In the genomic region with DNA sequence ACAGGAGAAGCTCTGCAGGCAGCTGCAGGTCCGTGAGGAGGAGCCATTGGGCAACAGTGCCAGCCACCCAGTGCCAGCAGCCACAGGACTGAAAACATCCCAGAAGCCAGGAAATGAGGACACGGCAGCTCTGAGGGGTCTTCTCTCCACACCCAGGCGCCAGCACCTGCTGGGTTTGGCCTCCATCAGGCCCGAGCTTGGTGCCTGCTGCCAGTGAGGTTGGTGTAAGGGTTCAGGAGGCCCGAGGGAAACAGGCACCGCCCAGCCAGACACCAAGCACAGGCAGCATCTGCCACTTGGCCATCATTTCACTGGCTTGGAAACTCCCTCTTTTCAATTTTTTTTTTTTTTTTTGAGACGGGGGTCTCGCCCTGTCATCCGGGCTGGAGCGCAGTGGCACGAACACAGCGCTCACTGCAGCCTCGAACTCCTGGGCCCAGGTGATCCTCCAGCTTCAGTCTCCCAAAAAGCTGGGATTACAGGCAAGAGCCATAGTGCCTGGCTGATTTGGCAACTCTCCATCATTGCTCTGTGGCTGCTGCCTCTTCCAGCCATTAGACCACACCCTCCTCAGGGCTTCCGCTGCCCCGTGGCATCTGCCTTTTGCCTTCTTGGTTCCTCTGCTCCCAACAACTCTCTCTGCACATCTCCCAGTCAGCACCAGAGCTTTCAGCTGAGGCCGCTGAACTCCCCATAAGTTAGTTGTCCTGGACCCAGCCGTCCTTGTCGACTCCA, we compare ENCODE assay signal across 22 cellular contexts. TPM values are rescaled to one million over a fixed set of nuclear protein-coding genes. Genes with fewer than 3 reads are reported as not detected.
DNase-seq lines count a peak whose midpoint lies in the region; ATAC-seq and TF ChIP-seq lines count a peak whose summit lies in the region.
"Had no signal": no experiment of that assay in that cellular context is flagged by ENCODE, and none has a peak within 500 bp of the region (broad histone marks: within the 10 kb centered on the region; RNA-seq: fewer than 3 reads in every experiment).

No MANE protein-coding gene starts in this region.

- 60% methylated on average over 2 of the region's 18 CpGs; no CpG with 5 or more reads in 1 of the 2 experiments for WGBS in IMR-90 (ENCODE audit: extremely low coverage in 2 of 2, insufficient read length in 1 of 2), 2 experiments
- WGBS in neuronal stem cell (ENCODE audit: extremely low coverage in 2 of 2, insufficient read length in 2 of 2, insufficient replicate concordance in 1 of 2), 2 donors, result no CpG with 5 or more reads among the region's 18 CpGs
- WGBS in psoas muscle, 3 donors, result 43 to 68% (median 52%) methylated on average over 17 to 18 of the region's 18 CpGs

- BruUV-seq in IMR-90 (replicated peaks; lab: Mats Ljungman, UMichigan), result no TSS peak

- no peak overlapping the region for H2AK9ac ChIP-seq in IMR-90 (replicated peaks; ENCODE audit: low read depth, low read length, poor library complexity)

- dilution Hi-C loops in IMR-90 (cut with HindIII; ENCODE audit: low sequenced_read_pairs, unreplicated experiment), result no loop called here

- intact Hi-C loops in IMR-90 (cut with micrococcal nuclease) (no loop called here), psoas muscle (cut with DNase I) (no loop called here)

- peak; percentile 33; the same call in 1 of the 2 replicates for ATAC-seq in IMR-90 (ENCODE audit: low read depth)
- no peak for ATAC-seq in psoas muscle
- no peak for ATAC-seq in GM19452 (IDR thresholded peaks at IDR 0.05; ENCODE audit: unreplicated experiment)
- ATAC-seq: heart left ventricle; stimulated activated naive CD8-positive, alpha-beta T cell treated with anti-CD3 and anti-CD28 coated beads, Interleukin-15, Interleukin-2, amounts not matched to agents 100 U/mL and 50 U/mL, for 24 hours; T-helper 17 cell had no signal

- CTCF ChIA-PET in IMR-90 (lab: Yijun Ruan, JAX), result interaction anchor here (1.5 kb wide), 1 partner anchor 13 kb away, joined by 5 read pairs; no protein-coding TSS in a partner anchor

- H3K18ac ChIP-seq in IMR-90 (ENCODE audit: low read depth, low read length) (no peak overlapping the region), neuronal stem cell (ENCODE audit: low read length) (no peak overlapping the region)

- H4K91ac ChIP-seq in IMR-90 (ENCODE audit: insufficient read depth, low read depth, low read length), result no peak overlapping the region
- H4K91ac ChIP-seq in neuronal stem cell (ENCODE audit: low read depth, low read length, poor library complexity), result no peak overlapping the region

- H3K9ac ChIP-seq in IMR-90 (ENCODE audit: low read depth, low read length) (no peak overlapping the region), neuronal stem cell (ENCODE audit: low read depth, low read length, poor library complexity) (no peak overlapping the region)

- H4K5ac ChIP-seq in IMR-90 (ENCODE audit: low read depth, low read length), result no peak overlapping the region

- H3K14ac ChIP-seq in IMR-90 (replicated peaks; ENCODE audit: low read depth, low read length) (no peak overlapping the region), neuronal stem cell (ENCODE audit: low read length) (no peak overlapping the region)

- H3K27ac Mint-ChIP-seq in chondrocyte (ENCODE audit: unreplicated experiment), result no peak overlapping the region
- H3K27ac Mint-ChIP-seq: activated B cell treated with CpG ODN at 0.5 μM for 24 hours, T-helper 17 cell had no signal

- H3K27me3 Mint-ChIP-seq in chondrocyte (ENCODE audit: low read depth), result no peaks in the 10 kb centered on the region
- H3K27me3 Mint-ChIP-seq: activated B cell treated with CpG ODN at 0.5 μM for 24 hours had no signal

- no peaks in the 10 kb centered on the region for H4K20me1 ChIP-seq in IMR-90 (ENCODE audit: insufficient read depth, low read length)

- H3K27me3 ChIP-seq in IMR-90 (ENCODE audit: control insufficient read depth, insufficient read depth, low read length) (peaks cover 28% of the 10 kb centered on the region; the same call in 1 of the 2 replicates), neuronal stem cell (ENCODE audit: control insufficient read depth in 3 of 3, insufficient read depth in 3 of 3, low read depth in 1 of 3, low read length in 3 of 3) (peaks cover 0 to 10% (median 0%) of the 10 kb centered on the region in 3 experiments), psoas muscle (ENCODE audit: insufficient read depth in 3 of 3, low read length in 2 of 3) (no peaks in the 10 kb centered on the region)
- H3K27me3 ChIP-seq: heart left ventricle, upper lobe of left lung had no signal

- TF ChIP-seq CTCF in IMR-90 (conservative IDR thresholded peaks at IDR 0.05; ENCODE audit: low read depth, low read length), result no peak
- peak; percentile 1 for TF ChIP-seq CTCF in chondrocyte (IDR thresholded peaks at IDR 0.05)
- TF ChIP-seq CTCF in psoas muscle (IDR thresholded peaks at IDR 0.05), result no peak

- H2BK15ac ChIP-seq in IMR-90 (ENCODE audit: low read depth, low read length) (no peak overlapping the region), neuronal stem cell (ENCODE audit: low read length) (peak overlapping the region; percentile 68)

- H3K56ac ChIP-seq in IMR-90 (ENCODE audit: extremely low read depth, insufficient read depth, low read length), result no peak overlapping the region

- peaks cover 15% of the 10 kb centered on the region for H3K4me1 Mint-ChIP-seq in chondrocyte (ENCODE audit: low read depth)
- H3K4me1 Mint-ChIP-seq: activated B cell treated with CpG ODN at 0.5 μM for 24 hours had no signal

- no peaks in the 10 kb centered on the region for H3K36me3 ChIP-seq in IMR-90 (ENCODE audit: control insufficient read depth, insufficient read depth, low read length)
- no peaks in the 10 kb centered on the region for H3K36me3 ChIP-seq in neuronal stem cell (replicated peaks in 1 of 2; ENCODE audit: control insufficient read depth in 2 of 2, insufficient read depth in 2 of 2, low read length in 2 of 2)
- H3K36me3 ChIP-seq in psoas muscle (ENCODE audit: insufficient read depth in 1 of 2, low read depth in 1 of 2), result no peaks in the 10 kb centered on the region
- H3K36me3 ChIP-seq: heart left ventricle, upper lobe of left lung had no signal

- H3K4me1 ChIP-seq in IMR-90 (ENCODE audit: control insufficient read depth, insufficient read depth, low read length), result no peaks in the 10 kb centered on the region
- H3K4me1 ChIP-seq in neuronal stem cell (ENCODE audit: control insufficient read depth in 2 of 2, insufficient read depth in 1 of 2, low read depth in 1 of 2, low read length in 2 of 2), result peaks cover 4 to 12% of the 10 kb centered on the region in 2 donors
- no peaks in the 10 kb centered on the region for H3K4me1 ChIP-seq in psoas muscle
- H3K4me1 ChIP-seq: heart left ventricle, upper lobe of left lung had no signal

- no peaks in the 10 kb centered on the region for H3K79me1 ChIP-seq in IMR-90 (ENCODE audit: low read depth in 1 of 2, low read length in 2 of 2)
- H3K79me1 ChIP-seq in neuronal stem cell (ENCODE audit: low read depth, low read length), result no peaks in the 10 kb centered on the region

- TF ChIP-seq POLR2A in IMR-90 (IDR thresholded peaks at IDR 0.05; ENCODE audit: low read depth, low read length), result no peak

- no peak overlapping the region for H2AK5ac ChIP-seq in IMR-90 (ENCODE audit: low read depth, low read length)
- no peak overlapping the region for H2AK5ac ChIP-seq in neuronal stem cell (ENCODE audit: low read depth, low read length)

- H3K23ac ChIP-seq in IMR-90 (ENCODE audit: low read depth, low read length), result no peak overlapping the region
- H3K23ac ChIP-seq in neuronal stem cell (ENCODE audit: low read depth, low read length, poor library complexity), result no peak overlapping the region

- in situ Hi-C loops in IMR-90 (cut with MboI; ENCODE audit: low sequenced_read_pairs), result no loop called here

- H3K36me3 Mint-ChIP-seq in chondrocyte (ENCODE audit: low read depth), result no peaks in the 10 kb centered on the region

- H3K27ac ChIP-seq in IMR-90 (ENCODE audit: insufficient read depth, low read length) (no peak overlapping the region), neuronal stem cell (replicated peaks; ENCODE audit: low read length) (no peak overlapping the region), psoas muscle (no peak overlapping the region)
- H3K27ac ChIP-seq: heart left ventricle, HL-60, upper lobe of left lung had no signal

- no peaks in the 10 kb centered on the region for H3K9me3 ChIP-seq in IMR-90 (ENCODE audit: control insufficient read depth, insufficient read depth, low read length)
- no peaks in the 10 kb centered on the region for H3K9me3 ChIP-seq in neuronal stem cell (replicated peaks in 1 of 2; ENCODE audit: control insufficient read depth in 2 of 2, insufficient read depth in 1 of 2, low read depth in 1 of 2, low read length in 2 of 2)
- no peaks in the 10 kb centered on the region for H3K9me3 ChIP-seq in psoas muscle
- H3K9me3 ChIP-seq: heart left ventricle, upper lobe of left lung had no signal

- H3K4me3 ChIP-seq in IMR-90 (ENCODE audit: insufficient read depth, low read depth, low read length) (no peak overlapping the region), neuronal stem cell (ENCODE audit: low read length in 2 of 2) (no peak overlapping the region), psoas muscle (no peak overlapping the region)
- H3K4me3 ChIP-seq: heart left ventricle, upper lobe of left lung had no signal

- H3K9me1 ChIP-seq in IMR-90 (ENCODE audit: insufficient read depth, low read length), result no peaks in the 10 kb centered on the region

- H2BK12ac ChIP-seq in neuronal stem cell (ENCODE audit: low read length), result no peak overlapping the region

- H2BK20ac ChIP-seq in IMR-90 (ENCODE audit: low read depth, low read length), result no peak overlapping the region

- POLR2A ChIA-PET in IMR-90 (lab: Charles Lee; ENCODE audit: unreplicated experiment), result interaction anchor here (0.5 kb wide), 1 partner anchor 9 kb away, joined by 3 read pairs; no protein-coding TSS in a partner anchor

- H3K4me2 ChIP-seq in IMR-90 (ENCODE audit: low read depth, low read length) (no peak overlapping the region), neuronal stem cell (ENCODE audit: insufficient read depth, low read length, poor library complexity, severe bottlenecking) (no peak overlapping the region)

- no peak overlapping the region for H2BK5ac ChIP-seq in IMR-90 (ENCODE audit: low read depth, low read length, poor library complexity, severe bottlenecking)
- H2BK5ac ChIP-seq in neuronal stem cell (ENCODE audit: low read length), result no peak overlapping the region

- H2AFZ ChIP-seq in IMR-90 (replicated peaks; ENCODE audit: low read length, poor library complexity) (no peak overlapping the region), neuronal stem cell (ENCODE audit: low read length) (no peak overlapping the region)

- H2BK120ac ChIP-seq in IMR-90 (ENCODE audit: low read depth, low read length) (no peak overlapping the region), neuronal stem cell (ENCODE audit: low read depth, low read length) (no peak overlapping the region)

- no peak for TF ChIP-seq RAD21 in IMR-90 (IDR thresholded peaks at IDR 0.05; ENCODE audit: low read length)

- peak; percentile 7 for DNase-seq in NCI-H748 (lab: John Stamatoyannopoulos, UW; ENCODE audit: unreplicated experiment)
- DNase-seq in NCI-H748 treated with DMSO at 0.1 percent for 48 hours (lab: John Stamatoyannopoulos, UW), result no peak
- DNase-seq in IMR-90, result no peak
- DNase-seq in chondrocyte (ENCODE audit: low spot score), result no peak
- no peak for DNase-seq in neuronal stem cell (ENCODE audit: low spot score)
- DNase-seq in psoas muscle, result no peak
- DNase-seq in iPS-NIHi11 (ENCODE audit: low spot score), result no peak
- DNase-seq: activated B cell treated with CpG ODN at 0.5 μM for 24 hours; activated effector memory CD4-positive, alpha-beta T cell treated with anti-CD3 and anti-CD28 coated beads, Interleukin-2, amount 50 U/mL, for 16 hours; amniotic stem cell; Calu3; KG1; kidney glomerular epithelial cell; NCI-H1417 treated with DMSO at 0.1 percent for 48 hours; NCI-H510A treated with DMSO at 0.1 percent for 48 hours; stimulated activated naive CD8-positive, alpha-beta T cell treated with anti-CD3 and anti-CD28 coated beads, Interleukin-15, Interleukin-2, amounts not matched to agents 100 U/mL and 50 U/mL, for 24 hours; T-helper 17 cell; upper lobe of left lung had no signal

- H3K9me3 Mint-ChIP-seq in chondrocyte (ENCODE audit: low read depth), result no peaks in the 10 kb centered on the region
- H3K9me3 Mint-ChIP-seq: activated B cell treated with CpG ODN at 0.5 μM for 24 hours had no signal

- H3K4me3 Mint-ChIP-seq in chondrocyte (ENCODE audit: unreplicated experiment), result no peak overlapping the region
- H3K4me3 Mint-ChIP-seq: activated B cell treated with CpG ODN at 0.5 μM for 24 hours, T-helper 17 cell had no signal

- H3K4ac ChIP-seq in IMR-90 (ENCODE audit: low read depth, low read length), result no peak overlapping the region
- no peak overlapping the region for H3K4ac ChIP-seq in neuronal stem cell (ENCODE audit: low read length)

- H4K8ac ChIP-seq in IMR-90 (ENCODE audit: low read depth in 2 of 2, low read length in 2 of 2) (no peak overlapping the region), neuronal stem cell (ENCODE audit: low read depth, low read length) (no peak overlapping the region)

RNA-seq across cellular contexts. Expression of gene ITIH3, which starts 1.5 kb away (rescaled TPM):
- total RNA-seq in IMR-90 (2012; rRNA removed) (0.72 and 1.1 TPM in 2 replicates), chondrocyte (3.5 to 17.8 TPM (median 16.9 TPM) in 3 replicates), psoas muscle (under 1 TPM in 2 of 4 donors, not detected in 2; 0.25 to 0.77 TPM)
- polyA plus RNA-seq in IMR-90 (2012; rRNA removed) (0.94 and 1.3 TPM in 2 replicates), psoas muscle (under 1 TPM; 0.18 to 0.39 (median 0.29) TPM)
- 0.22 and 0.54 TPM in 2 replicates for polyA plus RNA-seq in IMR-90 (2012; cell fraction: cytosol; rRNA removed)
- 3.2 and 4.1 TPM in 2 replicates for polyA plus RNA-seq in IMR-90 (2012; cell fraction: nucleus; rRNA removed; ENCODE audit: low replicate concordance)
- polyA plus RNA-seq in neuronal stem cell (2013, experiment 1 of 2), result 0.07 TPM
- polyA plus RNA-seq in neuronal stem cell (2013, experiment 2 of 2), result 0.08 TPM
- total RNA-seq: activated B cell treated with CpG ODN at 0.5 μM for 24 hours, Calu3, endothelial cell of umbilical vein, T-helper 17 cell had no signal
- polyA plus RNA-seq: endothelial cell of umbilical vein had no signal

RNA-seq across cellular contexts. Expression of gene ITIH1, which starts 15.7 kb away (rescaled TPM):
- not detected in 2 replicates for total RNA-seq in IMR-90 (2012; rRNA removed)
- not detected in 2 replicates for polyA plus RNA-seq in IMR-90 (2012; rRNA removed)
- polyA plus RNA-seq in IMR-90 (2012; cell fraction: cytosol; rRNA removed), result not detected in 2 replicates
- not detected in 2 replicates for polyA plus RNA-seq in IMR-90 (2012; cell fraction: nucleus; rRNA removed; ENCODE audit: low replicate concordance)
- total RNA-seq in chondrocyte, result not detected in 3 replicates
- not detected for polyA plus RNA-seq in neuronal stem cell (2013, experiment 1 of 2)
- polyA plus RNA-seq in neuronal stem cell (2013, experiment 2 of 2), result not detected
- not detected for total RNA-seq in psoas muscle
- under 1 TPM in 1 of 3 donors, not detected in 2; 0.03 TPM for polyA plus RNA-seq in psoas muscle
- total RNA-seq: endothelial cell of umbilical vein, T-helper 17 cell had no signal
- polyA plus RNA-seq: endothelial cell of umbilical vein had no signal

RNA-seq across cellular contexts. Expression of gene NEK4, which starts 22.4 kb away (rescaled TPM):
- total RNA-seq in IMR-90 (2012; rRNA removed), result 16.9 and 24.7 TPM in 2 replicates
- 6.6 and 10.3 TPM in 2 replicates for polyA plus RNA-seq in IMR-90 (2012; rRNA removed)
- polyA plus RNA-seq in IMR-90 (2012; cell fraction: cytosol; rRNA removed), result 2.0 and 2.8 TPM in 2 replicates
- 6.6 and 9.1 TPM in 2 replicates for polyA plus RNA-seq in IMR-90 (2012; cell fraction: nucleus; rRNA removed; ENCODE audit: low replicate concordance)
- total RNA-seq in chondrocyte, result 11.3 to 15.6 TPM (median 11.6 TPM) in 3 replicates
- polyA plus RNA-seq in neuronal stem cell (2013, experiment 1 of 2), result 15.7 TPM
- 16.7 TPM for polyA plus RNA-seq in neuronal stem cell (2013, experiment 2 of 2)
- 10 to 100 TPM; 13.8 to 22.1 (median 17.4) TPM for total RNA-seq in psoas muscle
- polyA plus RNA-seq in psoas muscle, result 10 to 100 TPM in 1 of 3 donors, 1 to 10 TPM in 2; 4.7 to 22.2 (median 5.2) TPM

RNA-seq across cellular contexts. Expression of gene ITIH4, which starts 37.3 kb away (rescaled TPM):
- total RNA-seq in IMR-90 (2012; rRNA removed) (0.28 and 0.36 TPM in 2 replicates), chondrocyte (5.2 to 8.3 TPM (median 6.3 TPM) in 3 replicates), psoas muscle (10 to 100 TPM; 13.1 to 90.8 (median 38.8) TPM)
- polyA plus RNA-seq in IMR-90 (2012; rRNA removed) (0.26 and 0.67 TPM in 2 replicates), psoas muscle (10 to 100 TPM in 1 of 3 donors, 1 to 10 TPM in 2; 1.3 to 29.2 (median 7.4) TPM)
- polyA plus RNA-seq in IMR-90 (2012; cell fraction: cytosol; rRNA removed), result 0.02 and 0.09 TPM in 2 replicates
- polyA plus RNA-seq in IMR-90 (2012; cell fraction: nucleus; rRNA removed; ENCODE audit: low replicate concordance), result 5.8 and 6.1 TPM in 2 replicates
- polyA plus RNA-seq in neuronal stem cell (2013, experiment 1 of 2), result 1.4 TPM
- 1.7 TPM for polyA plus RNA-seq in neuronal stem cell (2013, experiment 2 of 2)

RNA-seq across cellular contexts. Expression of gene MUSTN1, which starts 41.7 kb away (rescaled TPM):
- total RNA-seq in IMR-90 (2012; rRNA removed), result not detected in 2 replicates
- not detected in 2 replicates for polyA plus RNA-seq in IMR-90 (2012; rRNA removed)
- polyA plus RNA-seq in IMR-90 (2012; cell fraction: cytosol; rRNA removed), result 0.25 and 0.32 TPM in 2 replicates
- 5.7 and 7.9 TPM in 2 replicates for polyA plus RNA-seq in IMR-90 (2012; cell fraction: nucleus; rRNA removed; ENCODE audit: low replicate concordance)
- total RNA-seq in chondrocyte, result 1.4 to 9.2 TPM (median 6.9 TPM) in 3 replicates
- polyA plus RNA-seq in neuronal stem cell (2013, experiment 1 of 2), result 10.7 TPM
- 10.5 TPM for polyA plus RNA-seq in neuronal stem cell (2013, experiment 2 of 2)
- 1,000 to 10,000 TPM in 2 of 4 donors, 100 to 1,000 TPM in 2; 138 to 1,165 (median 841) TPM for total RNA-seq in psoas muscle
- 1,000 to 10,000 TPM in 1 of 3 donors, 100 to 1,000 TPM in 1, 10 to 100 TPM in 1; 91.1 to 1,241 (median 578) TPM for polyA plus RNA-seq in psoas muscle
